ENCODE assay signal across 1 cellular context in the genomic region with DNA sequence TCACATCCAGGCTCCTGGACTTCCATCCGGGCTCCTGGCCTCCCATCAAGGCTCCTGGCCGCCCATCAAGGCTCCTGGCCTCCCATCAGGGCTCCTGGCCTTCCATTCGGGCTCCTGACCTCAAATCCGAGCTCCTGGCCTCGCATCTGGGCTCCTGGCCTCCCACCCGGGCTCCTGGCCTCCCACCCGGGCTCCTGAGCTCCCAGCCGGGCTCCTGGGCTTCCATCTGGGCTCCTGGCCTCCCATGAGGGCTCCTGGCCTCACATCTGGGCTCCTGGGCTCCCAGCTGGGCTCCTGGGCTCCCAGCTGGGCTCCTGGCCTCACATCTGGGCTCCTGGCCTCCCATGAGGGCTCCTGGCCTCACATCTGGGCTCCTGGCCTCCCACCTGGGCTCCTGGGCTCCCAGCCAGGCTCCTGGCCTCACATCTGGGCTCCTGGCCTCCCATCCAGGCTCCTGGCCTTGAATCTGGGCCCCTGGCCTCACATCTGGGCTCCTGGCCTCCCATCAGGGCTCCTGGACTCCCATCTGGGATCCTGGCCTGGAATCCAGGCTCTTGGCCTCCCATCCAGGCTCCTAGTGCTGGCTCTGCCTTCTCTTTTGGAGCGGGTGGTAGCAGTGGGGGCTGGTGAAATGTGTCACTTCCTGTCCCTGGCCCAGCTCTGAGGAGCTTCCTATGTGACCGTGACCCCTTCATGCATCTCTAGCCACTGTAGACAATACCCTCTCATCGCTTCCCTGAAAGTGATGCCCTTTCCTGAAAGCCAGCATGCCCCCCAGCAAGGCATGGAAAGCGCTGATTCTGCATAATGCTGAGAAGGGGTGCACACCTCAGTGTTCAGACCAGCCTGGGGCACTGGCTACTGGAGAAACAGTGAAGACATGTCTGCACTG.
A peak's percentile ranks its signal among the peaks of the same experiment; 100 is the strongest.
TF ChIP-seq lines count a peak whose summit lies in the region.

No MANE protein-coding gene starts in this region.

TF ChIP-seq in HepG2, 621 proteins besides CTCF, POLR2A, EP300 and RAD21 (continued from another document):
- peak; percentile 15; the same call in 1 of the 2 replicates for TF ChIP-seq ZNF687 (CRISPR knock-in tag; IDR thresholded peaks at IDR 0.05)
- TF ChIP-seq, protein P1, sequence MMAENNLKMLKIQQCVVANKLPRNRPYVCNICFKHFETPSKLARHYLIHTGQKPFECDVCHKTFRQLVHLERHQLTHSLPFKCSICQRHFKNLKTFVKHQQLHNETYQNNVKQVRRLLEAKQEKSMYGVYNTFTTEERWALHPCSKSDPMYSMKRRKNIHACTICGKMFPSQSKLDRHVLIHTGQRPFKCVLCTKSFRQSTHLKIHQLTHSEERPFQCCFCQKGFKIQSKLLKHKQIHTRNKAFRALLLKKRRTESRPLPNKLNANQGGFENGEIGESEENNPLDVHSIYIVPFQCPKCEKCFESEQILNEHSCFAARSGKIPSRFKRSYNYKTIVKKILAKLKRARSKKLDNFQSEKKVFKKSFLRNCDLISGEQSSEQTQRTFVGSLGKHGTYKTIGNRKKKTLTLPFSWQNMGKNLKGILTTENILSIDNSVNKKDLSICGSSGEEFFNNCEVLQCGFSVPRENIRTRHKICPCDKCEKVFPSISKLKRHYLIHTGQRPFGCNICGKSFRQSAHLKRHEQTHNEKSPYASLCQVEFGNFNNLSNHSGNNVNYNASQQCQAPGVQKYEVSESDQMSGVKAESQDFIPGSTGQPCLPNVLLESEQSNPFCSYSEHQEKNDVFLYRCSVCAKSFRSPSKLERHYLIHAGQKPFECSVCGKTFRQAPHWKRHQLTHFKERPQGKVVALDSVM (CRISPR knock-in tag; IDR thresholded peaks at IDR 0.05) = peak; percentile 93
- no peak for TF ChIP-seq THYN1 (CRISPR knock-in tag; IDR thresholded peaks at IDR 0.05; ENCODE audit: borderline replicate concordance, low read depth)
- no peak for TF ChIP-seq CREBL2 (CRISPR knock-in tag; IDR thresholded peaks at IDR 0.05; ENCODE audit: borderline replicate concordance)
- peak; percentile 17 for TF ChIP-seq HNRNPLL (IDR thresholded peaks at IDR 0.05; ENCODE audit: low read depth, low read length, poor library complexity, severe bottlenecking)
- TF ChIP-seq MAFF (IDR thresholded peaks at IDR 0.05; ENCODE audit: low read depth, low read length) = peak; percentile 88
- no peak for TF ChIP-seq TFE3 (CRISPR knock-in tag; IDR thresholded peaks at IDR 0.05)
- TF ChIP-seq GABPA (IDR thresholded peaks at IDR 0.05; ENCODE audit: low read depth, low read length) = no peak
- TF ChIP-seq GABPA (CRISPR knock-in tag; IDR thresholded peaks at IDR 0.05; ENCODE audit: low read depth) = peak; percentile 47; the same call in 1 of the 2 replicates
